In the genomic region with DNA sequence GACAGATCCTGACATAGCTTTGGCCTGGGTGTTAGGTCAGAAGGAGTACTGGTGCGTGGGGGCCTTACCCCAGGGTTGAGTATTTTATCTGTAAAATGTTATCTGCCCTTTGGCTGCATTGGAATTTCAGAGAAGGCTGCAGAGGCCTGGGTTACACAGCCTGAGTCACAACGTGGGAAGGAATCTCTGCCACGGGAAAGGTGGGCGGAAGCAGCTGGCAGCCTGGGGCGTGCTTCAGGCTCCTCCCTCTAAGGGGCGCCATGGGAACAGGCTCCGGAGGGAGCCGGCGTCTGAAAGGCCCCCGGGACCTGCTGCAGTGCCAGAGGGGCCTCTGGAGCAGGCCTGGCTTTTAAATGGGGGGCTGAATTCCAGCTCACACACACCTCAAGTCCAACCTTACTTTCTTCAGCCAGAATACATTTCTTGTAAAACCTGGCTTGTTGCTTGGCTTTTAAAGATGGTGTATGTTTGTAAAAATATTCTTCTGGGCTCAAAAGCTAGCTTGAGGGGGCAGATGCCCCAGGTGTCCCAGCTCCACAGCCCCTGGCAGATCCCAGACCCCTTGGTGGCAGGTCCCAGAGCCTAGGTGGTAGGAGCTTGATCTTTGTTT, we compare ENCODE assay signal across 1 cellular context.
TF ChIP-seq lines count a peak whose summit lies in the region.

No MANE protein-coding gene starts in this region.

TF ChIP-seq in GM23338, 12 proteins besides CTCF, POLR2A, EP300 and RAD21 (continued from another document):
- TF ChIP-seq, protein P1, sequence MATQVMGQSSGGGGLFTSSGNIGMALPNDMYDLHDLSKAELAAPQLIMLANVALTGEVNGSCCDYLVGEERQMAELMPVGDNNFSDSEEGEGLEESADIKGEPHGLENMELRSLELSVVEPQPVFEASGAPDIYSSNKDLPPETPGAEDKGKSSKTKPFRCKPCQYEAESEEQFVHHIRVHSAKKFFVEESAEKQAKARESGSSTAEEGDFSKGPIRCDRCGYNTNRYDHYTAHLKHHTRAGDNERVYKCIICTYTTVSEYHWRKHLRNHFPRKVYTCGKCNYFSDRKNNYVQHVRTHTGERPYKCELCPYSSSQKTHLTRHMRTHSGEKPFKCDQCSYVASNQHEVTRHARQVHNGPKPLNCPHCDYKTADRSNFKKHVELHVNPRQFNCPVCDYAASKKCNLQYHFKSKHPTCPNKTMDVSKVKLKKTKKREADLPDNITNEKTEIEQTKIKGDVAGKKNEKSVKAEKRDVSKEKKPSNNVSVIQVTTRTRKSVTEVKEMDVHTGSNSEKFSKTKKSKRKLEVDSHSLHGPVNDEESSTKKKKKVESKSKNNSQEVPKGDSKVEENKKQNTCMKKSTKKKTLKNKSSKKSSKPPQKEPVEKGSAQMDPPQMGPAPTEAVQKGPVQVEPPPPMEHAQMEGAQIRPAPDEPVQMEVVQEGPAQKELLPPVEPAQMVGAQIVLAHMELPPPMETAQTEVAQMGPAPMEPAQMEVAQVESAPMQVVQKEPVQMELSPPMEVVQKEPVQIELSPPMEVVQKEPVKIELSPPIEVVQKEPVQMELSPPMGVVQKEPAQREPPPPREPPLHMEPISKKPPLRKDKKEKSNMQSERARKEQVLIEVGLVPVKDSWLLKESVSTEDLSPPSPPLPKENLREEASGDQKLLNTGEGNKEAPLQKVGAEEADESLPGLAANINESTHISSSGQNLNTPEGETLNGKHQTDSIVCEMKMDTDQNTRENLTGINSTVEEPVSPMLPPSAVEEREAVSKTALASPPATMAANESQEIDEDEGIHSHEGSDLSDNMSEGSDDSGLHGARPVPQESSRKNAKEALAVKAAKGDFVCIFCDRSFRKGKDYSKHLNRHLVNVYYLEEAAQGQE (IDR thresholded peaks at IDR 0.05; ENCODE audit: unreplicated experiment), result no peak
- TF ChIP-seq, protein P2, sequence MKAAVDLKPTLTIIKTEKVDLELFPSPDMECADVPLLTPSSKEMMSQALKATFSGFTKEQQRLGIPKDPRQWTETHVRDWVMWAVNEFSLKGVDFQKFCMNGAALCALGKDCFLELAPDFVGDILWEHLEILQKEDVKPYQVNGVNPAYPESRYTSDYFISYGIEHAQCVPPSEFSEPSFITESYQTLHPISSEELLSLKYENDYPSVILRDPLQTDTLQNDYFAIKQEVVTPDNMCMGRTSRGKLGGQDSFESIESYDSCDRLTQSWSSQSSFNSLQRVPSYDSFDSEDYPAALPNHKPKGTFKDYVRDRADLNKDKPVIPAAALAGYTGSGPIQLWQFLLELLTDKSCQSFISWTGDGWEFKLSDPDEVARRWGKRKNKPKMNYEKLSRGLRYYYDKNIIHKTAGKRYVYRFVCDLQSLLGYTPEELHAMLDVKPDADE (IDR thresholded peaks at IDR 0.05), result no peak
